1 cellular context compared by ENCODE assay signal in genomic region chr11:44954051-44954906, GRCh38.
TF ChIP-seq lines count a peak whose summit lies in the region.

No MANE protein-coding gene starts in this region.

TF ChIP-seq in GM23338, 12 proteins besides CTCF, POLR2A, EP300 and RAD21:
- TF ChIP-seq EZH2phosphoT487 (IDR thresholded peaks at IDR 0.05; ENCODE audit: unreplicated experiment) (no peak), REST (IDR thresholded peaks at IDR 0.05; ENCODE audit: unreplicated experiment) (no peak), NANOG (IDR thresholded peaks at IDR 0.05; ENCODE audit: borderline replicate concordance) (no peak), STAT1 (IDR thresholded peaks at IDR 0.05; ENCODE audit: unreplicated experiment) (no peak), ETS1 (IDR thresholded peaks at IDR 0.05) (no peak), POLR2AphosphoS5 (IDR thresholded peaks at IDR 0.05; ENCODE audit: low read depth) (no peak), ZNF331 (CRISPR knock-in tag; IDR thresholded peaks at IDR 0.05; ENCODE audit: low read depth) (no peak), CREB1 (CRISPR knock-in tag; IDR thresholded peaks at IDR 0.05; ENCODE audit: low read depth) (no peak), ZNF114 (CRISPR knock-in tag; IDR thresholded peaks at IDR 0.05) (no peak), ZNF462 (CRISPR knock-in tag; IDR thresholded peaks at IDR 0.05) (no peak), JUNB (IDR thresholded peaks at IDR 0.05; ENCODE audit: unreplicated experiment) (no peak), EZH2 (IDR thresholded peaks at IDR 0.05; ENCODE audit: low read depth, unreplicated experiment) (no peak)
